In the genomic region with DNA sequence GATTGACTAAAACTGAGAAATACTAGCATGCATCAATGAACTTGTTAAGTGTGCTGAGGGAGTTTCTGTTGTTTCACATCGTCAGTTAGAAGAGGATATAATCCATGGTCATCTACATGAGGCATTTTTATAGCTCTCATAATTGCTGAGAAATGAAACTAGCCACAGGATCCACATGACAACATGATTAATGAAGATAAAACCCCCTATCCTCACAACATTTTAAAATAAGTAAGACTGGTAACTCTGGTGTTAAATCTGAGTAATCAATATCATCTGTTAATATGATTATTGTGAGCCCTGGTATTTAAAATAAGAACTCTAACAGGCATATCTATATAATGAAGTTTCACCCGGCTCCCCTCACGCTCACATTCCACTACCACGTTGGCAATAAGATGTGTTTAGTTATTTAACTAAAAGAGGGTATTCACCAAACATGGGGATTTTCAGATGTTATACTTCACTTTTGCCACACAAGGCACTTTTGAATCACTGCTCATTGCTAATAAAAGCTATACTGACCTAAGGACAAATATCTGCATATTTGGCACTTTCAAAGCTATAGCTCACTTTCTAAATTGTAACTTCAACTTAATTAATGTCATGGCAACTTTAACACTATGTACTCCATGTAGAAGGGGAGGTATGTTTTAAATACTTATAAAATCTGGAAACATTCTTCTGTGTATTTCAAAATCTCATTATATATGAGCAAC, we compare ENCODE assay signal across 1 cellular context.
A peak's percentile ranks its signal among the peaks of the same experiment; 100 is the strongest.
TF ChIP-seq lines count a peak whose summit lies in the region.

No MANE protein-coding gene starts in this region.

TF ChIP-seq in HEK293, 187 proteins besides CTCF, POLR2A, EP300 and RAD21 (continued from another document):
- TF ChIP-seq ZEB2 (tag by site-specific recombination; IDR thresholded peaks at IDR 0.05) (peak; percentile 56), ZNF571 (tag by site-specific recombination; IDR thresholded peaks at IDR 0.05) (no peak), ZFHX2 (tag by site-specific recombination; conservative IDR thresholded peaks at IDR 0.05) (no peak), HOXD13 (CRISPR knock-in tag; IDR thresholded peaks at IDR 0.05; ENCODE audit: borderline replicate concordance) (no peak), ZNF416 (tag by site-specific recombination; IDR thresholded peaks at IDR 0.05) (no peak), GLI4 (tag by site-specific recombination; IDR thresholded peaks at IDR 0.05) (no peak), ZSCAN16 (tag by site-specific recombination; IDR thresholded peaks at IDR 0.05) (no peak), IKZF3 (tag by site-specific recombination; IDR thresholded peaks at IDR 0.05) (0 out of 2 replicates have a peak, but pooled peaks have one; percentile 33), SETDB1 (IDR thresholded peaks at IDR 0.05; ENCODE audit: insufficient read length, low read length) (no peak), ZNF701 (tag by site-specific recombination; IDR thresholded peaks at IDR 0.05) (no peak), ZFP3 (tag by site-specific recombination; IDR thresholded peaks at IDR 0.05; ENCODE audit: low read depth) (no peak), ZNF23 (tag by site-specific recombination; IDR thresholded peaks at IDR 0.05; ENCODE audit: borderline replicate concordance) (no peak), ZNF335 (tag by site-specific recombination; conservative IDR thresholded peaks at IDR 0.05) (no peak), ZNF274 (IDR thresholded peaks at IDR 0.05; ENCODE audit: low read length) (no peak), ZNF274 (tag by site-specific recombination; IDR thresholded peaks at IDR 0.05; ENCODE audit: borderline replicate concordance) (no peak), ZNF404 (tag by site-specific recombination; IDR thresholded peaks at IDR 0.05) (no peak), FEZF1 (tag by site-specific recombination; IDR thresholded peaks at IDR 0.05) (0 out of 2 replicates have a peak, but pooled peaks have one; percentile 23), ZNF610 (tag by site-specific recombination; IDR thresholded peaks at IDR 0.05; ENCODE audit: borderline replicate concordance) (no peak), MZF1 (tag by site-specific recombination; IDR thresholded peaks at IDR 0.05; ENCODE audit: borderline replicate concordance) (no peak), ZNF596 (tag by site-specific recombination; IDR thresholded peaks at IDR 0.05) (no peak), ZNF394 (tag by site-specific recombination; IDR thresholded peaks at IDR 0.05; ENCODE audit: borderline replicate concordance) (no peak), GFI1B (tag by site-specific recombination; IDR thresholded peaks at IDR 0.05) (no peak), ZBTB1 (tag by site-specific recombination; IDR thresholded peaks at IDR 0.05) (no peak), ZNF19 (tag by site-specific recombination; IDR thresholded peaks at IDR 0.05; ENCODE audit: low read depth) (no peak), ZNF654 (tag by site-specific recombination; IDR thresholded peaks at IDR 0.05; ENCODE audit: low read depth) (no peak), ZNF354C (tag by site-specific recombination; IDR thresholded peaks at IDR 0.05; ENCODE audit: borderline replicate concordance, low read depth) (no peak), TRIM28 (IDR thresholded peaks at IDR 0.05; ENCODE audit: borderline replicate concordance, low read length) (no peak), WT1 (tag by site-specific recombination; IDR thresholded peaks at IDR 0.05) (peak; percentile 91), OSR2 (tag by site-specific recombination; IDR thresholded peaks at IDR 0.05) (peak; percentile 45; the same call in 1 of the 2 replicates), ZNF423 (tag by site-specific recombination; IDR thresholded peaks at IDR 0.05) (no peak), ZNF561 (tag by site-specific recombination; IDR thresholded peaks at IDR 0.05; ENCODE audit: borderline replicate concordance) (no peak), ZNF501 (tag by site-specific recombination; IDR thresholded peaks at IDR 0.05) (no peak), ZNF514 (tag by site-specific recombination; IDR thresholded peaks at IDR 0.05) (no peak), BCL11B (tag by site-specific recombination; IDR thresholded peaks at IDR 0.05; ENCODE audit: low read depth) (no peak), ZNF843 (tag by site-specific recombination; IDR thresholded peaks at IDR 0.05) (peak; percentile 48; the same call in 1 of the 2 replicates), ZNF302 (tag by site-specific recombination; IDR thresholded peaks at IDR 0.05; ENCODE audit: low read depth) (no peak), ZNF2 (tag by site-specific recombination; IDR thresholded peaks at IDR 0.05) (no peak)
- TF ChIP-seq, protein P1, sequence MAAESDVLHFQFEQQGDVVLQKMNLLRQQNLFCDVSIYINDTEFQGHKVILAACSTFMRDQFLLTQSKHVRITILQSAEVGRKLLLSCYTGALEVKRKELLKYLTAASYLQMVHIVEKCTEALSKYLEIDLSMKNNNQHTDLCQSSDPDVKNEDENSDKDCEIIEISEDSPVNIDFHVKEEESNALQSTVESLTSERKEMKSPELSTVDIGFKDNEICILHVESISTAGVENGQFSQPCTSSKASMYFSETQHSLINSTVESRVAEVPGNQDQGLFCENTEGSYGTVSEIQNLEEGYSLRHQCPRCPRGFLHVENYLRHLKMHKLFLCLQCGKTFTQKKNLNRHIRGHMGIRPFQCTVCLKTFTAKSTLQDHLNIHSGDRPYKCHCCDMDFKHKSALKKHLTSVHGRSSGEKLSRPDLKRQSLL (tag by site-specific recombination; IDR thresholded peaks at IDR 0.05): no peak
- TF ChIP-seq, protein P2, sequence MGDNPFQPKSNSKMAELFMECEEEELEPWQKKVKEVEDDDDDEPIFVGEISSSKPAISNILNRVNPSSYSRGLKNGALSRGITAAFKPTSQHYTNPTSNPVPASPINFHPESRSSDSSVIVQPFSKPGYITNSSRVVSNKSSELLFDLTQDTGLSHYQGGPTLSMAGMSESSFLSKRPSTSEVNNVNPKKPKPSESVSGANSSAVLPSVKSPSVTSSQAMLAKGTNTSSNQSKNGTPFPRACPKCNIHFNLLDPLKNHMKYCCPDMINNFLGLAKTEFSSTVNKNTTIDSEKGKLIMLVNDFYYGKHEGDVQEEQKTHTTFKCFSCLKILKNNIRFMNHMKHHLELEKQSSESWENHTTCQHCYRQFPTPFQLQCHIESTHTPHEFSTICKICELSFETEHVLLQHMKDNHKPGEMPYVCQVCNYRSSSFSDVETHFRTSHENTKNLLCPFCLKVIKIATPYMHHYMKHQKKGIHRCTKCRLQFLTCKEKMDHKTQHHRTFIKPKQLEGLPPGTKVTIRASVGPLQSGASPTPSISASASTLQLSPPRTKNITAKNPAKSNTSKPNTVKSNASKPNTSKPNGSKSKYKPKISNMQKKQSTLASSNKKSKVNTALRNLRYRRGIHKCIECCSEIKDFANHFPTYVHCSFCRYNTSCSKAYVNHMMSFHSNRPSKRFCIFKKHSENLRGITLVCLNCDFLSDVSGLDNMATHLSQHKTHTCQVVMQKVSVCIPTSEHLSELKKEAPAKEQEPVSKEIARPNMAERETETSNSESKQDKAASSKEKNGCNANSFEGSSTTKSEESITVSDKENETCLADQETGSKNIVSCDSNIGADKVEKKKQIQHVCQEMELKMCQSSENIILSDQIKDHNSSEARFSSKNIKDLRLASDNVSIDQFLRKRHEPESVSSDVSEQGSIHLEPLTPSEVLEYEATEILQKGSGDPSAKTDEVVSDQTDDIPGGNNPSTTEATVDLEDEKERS (tag by site-specific recombination; IDR thresholded peaks at IDR 0.05): no peak
- TF ChIP-seq, protein P3, sequence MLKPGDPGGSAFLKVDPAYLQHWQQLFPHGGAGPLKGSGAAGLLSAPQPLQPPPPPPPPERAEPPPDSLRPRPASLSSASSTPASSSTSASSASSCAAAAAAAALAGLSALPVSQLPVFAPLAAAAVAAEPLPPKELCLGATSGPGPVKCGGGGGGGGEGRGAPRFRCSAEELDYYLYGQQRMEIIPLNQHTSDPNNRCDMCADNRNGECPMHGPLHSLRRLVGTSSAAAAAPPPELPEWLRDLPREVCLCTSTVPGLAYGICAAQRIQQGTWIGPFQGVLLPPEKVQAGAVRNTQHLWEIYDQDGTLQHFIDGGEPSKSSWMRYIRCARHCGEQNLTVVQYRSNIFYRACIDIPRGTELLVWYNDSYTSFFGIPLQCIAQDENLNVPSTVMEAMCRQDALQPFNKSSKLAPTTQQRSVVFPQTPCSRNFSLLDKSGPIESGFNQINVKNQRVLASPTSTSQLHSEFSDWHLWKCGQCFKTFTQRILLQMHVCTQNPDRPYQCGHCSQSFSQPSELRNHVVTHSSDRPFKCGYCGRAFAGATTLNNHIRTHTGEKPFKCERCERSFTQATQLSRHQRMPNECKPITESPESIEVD (tag by site-specific recombination; IDR thresholded peaks at IDR 0.05): peak; percentile 89
- TF ChIP-seq, protein P4, sequence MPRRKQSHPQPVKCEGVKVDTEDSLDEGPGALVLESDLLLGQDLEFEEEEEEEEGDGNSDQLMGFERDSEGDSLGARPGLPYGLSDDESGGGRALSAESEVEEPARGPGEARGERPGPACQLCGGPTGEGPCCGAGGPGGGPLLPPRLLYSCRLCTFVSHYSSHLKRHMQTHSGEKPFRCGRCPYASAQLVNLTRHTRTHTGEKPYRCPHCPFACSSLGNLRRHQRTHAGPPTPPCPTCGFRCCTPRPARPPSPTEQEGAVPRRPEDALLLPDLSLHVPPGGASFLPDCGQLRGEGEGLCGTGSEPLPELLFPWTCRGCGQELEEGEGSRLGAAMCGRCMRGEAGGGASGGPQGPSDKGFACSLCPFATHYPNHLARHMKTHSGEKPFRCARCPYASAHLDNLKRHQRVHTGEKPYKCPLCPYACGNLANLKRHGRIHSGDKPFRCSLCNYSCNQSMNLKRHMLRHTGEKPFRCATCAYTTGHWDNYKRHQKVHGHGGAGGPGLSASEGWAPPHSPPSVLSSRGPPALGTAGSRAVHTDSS (tag by site-specific recombination; IDR thresholded peaks at IDR 0.05): no peak
- TF ChIP-seq, protein P5, sequence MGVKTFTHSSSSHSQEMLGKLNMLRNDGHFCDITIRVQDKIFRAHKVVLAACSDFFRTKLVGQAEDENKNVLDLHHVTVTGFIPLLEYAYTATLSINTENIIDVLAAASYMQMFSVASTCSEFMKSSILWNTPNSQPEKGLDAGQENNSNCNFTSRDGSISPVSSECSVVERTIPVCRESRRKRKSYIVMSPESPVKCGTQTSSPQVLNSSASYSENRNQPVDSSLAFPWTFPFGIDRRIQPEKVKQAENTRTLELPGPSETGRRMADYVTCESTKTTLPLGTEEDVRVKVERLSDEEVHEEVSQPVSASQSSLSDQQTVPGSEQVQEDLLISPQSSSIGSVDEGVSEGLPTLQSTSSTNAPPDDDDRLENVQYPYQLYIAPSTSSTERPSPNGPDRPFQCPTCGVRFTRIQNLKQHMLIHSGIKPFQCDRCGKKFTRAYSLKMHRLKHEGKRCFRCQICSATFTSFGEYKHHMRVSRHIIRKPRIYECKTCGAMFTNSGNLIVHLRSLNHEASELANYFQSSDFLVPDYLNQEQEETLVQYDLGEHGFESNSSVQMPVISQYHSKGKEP (tag by site-specific recombination; IDR thresholded peaks at IDR 0.05): no peak; the same call in 1 of the 2 replicates
- TF ChIP-seq, protein P6, sequence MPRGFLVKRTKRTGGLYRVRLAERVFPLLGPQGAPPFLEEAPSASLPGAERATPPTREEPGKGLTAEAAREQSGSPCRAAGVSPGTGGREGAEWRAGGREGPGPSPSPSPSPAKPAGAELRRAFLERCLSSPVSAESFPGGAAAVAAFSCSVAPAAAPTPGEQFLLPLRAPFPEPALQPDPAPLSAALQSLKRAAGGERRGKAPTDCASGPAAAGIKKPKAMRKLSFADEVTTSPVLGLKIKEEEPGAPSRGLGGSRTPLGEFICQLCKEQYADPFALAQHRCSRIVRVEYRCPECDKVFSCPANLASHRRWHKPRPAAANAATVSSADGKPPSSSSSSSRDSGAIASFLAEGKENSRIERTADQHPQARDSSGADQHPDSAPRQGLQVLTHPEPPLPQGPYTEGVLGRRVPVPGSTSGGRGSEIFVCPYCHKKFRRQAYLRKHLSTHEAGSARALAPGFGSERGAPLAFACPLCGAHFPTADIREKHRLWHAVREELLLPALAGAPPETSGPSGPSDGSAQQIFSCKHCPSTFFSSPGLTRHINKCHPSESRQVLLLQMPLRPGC (tag by site-specific recombination; IDR thresholded peaks at IDR 0.05): no peak
- TF ChIP-seq, protein P7, sequence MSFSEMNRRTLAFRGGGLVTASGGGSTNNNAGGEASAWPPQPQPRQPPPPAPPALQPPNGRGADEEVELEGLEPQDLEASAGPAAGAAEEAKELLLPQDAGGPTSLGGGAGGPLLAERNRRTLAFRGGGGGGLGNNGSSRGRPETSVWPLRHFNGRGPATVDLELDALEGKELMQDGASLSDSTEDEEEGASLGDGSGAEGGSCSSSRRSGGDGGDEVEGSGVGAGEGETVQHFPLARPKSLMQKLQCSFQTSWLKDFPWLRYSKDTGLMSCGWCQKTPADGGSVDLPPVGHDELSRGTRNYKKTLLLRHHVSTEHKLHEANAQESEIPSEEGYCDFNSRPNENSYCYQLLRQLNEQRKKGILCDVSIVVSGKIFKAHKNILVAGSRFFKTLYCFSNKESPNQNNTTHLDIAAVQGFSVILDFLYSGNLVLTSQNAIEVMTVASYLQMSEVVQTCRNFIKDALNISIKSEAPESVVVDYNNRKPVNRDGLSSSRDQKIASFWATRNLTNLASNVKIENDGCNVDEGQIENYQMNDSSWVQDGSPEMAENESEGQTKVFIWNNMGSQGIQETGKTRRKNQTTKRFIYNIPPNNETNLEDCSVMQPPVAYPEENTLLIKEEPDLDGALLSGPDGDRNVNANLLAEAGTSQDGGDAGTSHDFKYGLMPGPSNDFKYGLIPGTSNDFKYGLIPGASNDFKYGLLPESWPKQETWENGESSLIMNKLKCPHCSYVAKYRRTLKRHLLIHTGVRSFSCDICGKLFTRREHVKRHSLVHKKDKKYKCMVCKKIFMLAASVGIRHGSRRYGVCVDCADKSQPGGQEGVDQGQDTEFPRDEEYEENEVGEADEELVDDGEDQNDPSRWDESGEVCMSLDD (tag by site-specific recombination; IDR thresholded peaks at IDR 0.05): no peak
- TF ChIP-seq, protein P8, sequence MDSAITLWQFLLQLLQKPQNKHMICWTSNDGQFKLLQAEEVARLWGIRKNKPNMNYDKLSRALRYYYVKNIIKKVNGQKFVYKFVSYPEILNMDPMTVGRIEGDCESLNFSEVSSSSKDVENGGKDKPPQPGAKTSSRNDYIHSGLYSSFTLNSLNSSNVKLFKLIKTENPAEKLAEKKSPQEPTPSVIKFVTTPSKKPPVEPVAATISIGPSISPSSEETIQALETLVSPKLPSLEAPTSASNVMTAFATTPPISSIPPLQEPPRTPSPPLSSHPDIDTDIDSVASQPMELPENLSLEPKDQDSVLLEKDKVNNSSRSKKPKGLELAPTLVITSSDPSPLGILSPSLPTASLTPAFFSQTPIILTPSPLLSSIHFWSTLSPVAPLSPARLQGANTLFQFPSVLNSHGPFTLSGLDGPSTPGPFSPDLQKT (IDR thresholded peaks at IDR 0.05; ENCODE audit: borderline replicate concordance, low read depth, low read length): no peak
- TF ChIP-seq, protein P9, sequence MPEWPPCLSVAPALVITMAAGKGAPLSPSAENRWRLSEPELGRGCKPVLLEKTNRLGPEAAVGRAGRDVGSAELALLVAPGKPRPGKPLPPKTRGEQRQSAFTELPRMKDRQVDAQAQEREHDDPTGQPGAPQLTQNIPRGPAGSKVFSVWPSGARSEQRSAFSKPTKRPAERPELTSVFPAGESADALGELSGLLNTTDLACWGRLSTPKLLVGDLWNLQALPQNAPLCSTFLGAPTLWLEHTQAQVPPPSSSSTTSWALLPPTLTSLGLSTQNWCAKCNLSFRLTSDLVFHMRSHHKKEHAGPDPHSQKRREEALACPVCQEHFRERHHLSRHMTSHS (tag by site-specific recombination; IDR thresholded peaks at IDR 0.05): no peak
TF ChIP-seq in HEK293: peak in this region for 7.
